Comparison of ENCODE assay signal across 2 cellular contexts in genomic region chr6:30163918-30164654, GRCh38.
TF ChIP-seq lines count a peak whose summit lies in the region.

No MANE protein-coding gene starts in this region.

TF ChIP-seq in SK-N-SH treated with all-trans-retinoic acid at 6 μM for 48 hours, 23 proteins besides CTCF, POLR2A, EP300 and RAD21:
- TF ChIP-seq CSRNP3 (CRISPR knock-in tag; IDR thresholded peaks at IDR 0.05) (no peak), ZNF8 (CRISPR knock-in tag; IDR thresholded peaks at IDR 0.05) (no peak), TCF4 (CRISPR knock-in tag; IDR thresholded peaks at IDR 0.05; ENCODE audit: borderline replicate concordance) (no peak), CREB5 (CRISPR knock-in tag; IDR thresholded peaks at IDR 0.05; ENCODE audit: low read depth) (no peak), ZC3H10 (CRISPR knock-in tag; IDR thresholded peaks at IDR 0.05) (no peak), CSDC2 (CRISPR knock-in tag; IDR thresholded peaks at IDR 0.05) (no peak), TOX (CRISPR knock-in tag; IDR thresholded peaks at IDR 0.05; ENCODE audit: borderline replicate concordance) (no peak), SNAI2 (CRISPR knock-in tag; IDR thresholded peaks at IDR 0.05) (no peak)
- TF ChIP-seq, protein P1, sequence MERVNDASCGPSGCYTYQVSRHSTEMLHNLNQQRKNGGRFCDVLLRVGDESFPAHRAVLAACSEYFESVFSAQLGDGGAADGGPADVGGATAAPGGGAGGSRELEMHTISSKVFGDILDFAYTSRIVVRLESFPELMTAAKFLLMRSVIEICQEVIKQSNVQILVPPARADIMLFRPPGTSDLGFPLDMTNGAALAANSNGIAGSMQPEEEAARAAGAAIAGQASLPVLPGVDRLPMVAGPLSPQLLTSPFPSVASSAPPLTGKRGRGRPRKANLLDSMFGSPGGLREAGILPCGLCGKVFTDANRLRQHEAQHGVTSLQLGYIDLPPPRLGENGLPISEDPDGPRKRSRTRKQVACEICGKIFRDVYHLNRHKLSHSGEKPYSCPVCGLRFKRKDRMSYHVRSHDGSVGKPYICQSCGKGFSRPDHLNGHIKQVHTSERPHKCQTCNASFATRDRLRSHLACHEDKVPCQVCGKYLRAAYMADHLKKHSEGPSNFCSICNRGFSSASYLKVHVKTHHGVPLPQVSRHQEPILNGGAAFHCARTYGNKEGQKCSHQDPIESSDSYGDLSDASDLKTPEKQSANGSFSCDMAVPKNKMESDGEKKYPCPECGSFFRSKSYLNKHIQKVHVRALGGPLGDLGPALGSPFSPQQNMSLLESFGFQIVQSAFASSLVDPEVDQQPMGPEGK (CRISPR knock-in tag; IDR thresholded peaks at IDR 0.05; ENCODE audit: borderline replicate concordance), result no peak
- TF ChIP-seq, protein P2, sequence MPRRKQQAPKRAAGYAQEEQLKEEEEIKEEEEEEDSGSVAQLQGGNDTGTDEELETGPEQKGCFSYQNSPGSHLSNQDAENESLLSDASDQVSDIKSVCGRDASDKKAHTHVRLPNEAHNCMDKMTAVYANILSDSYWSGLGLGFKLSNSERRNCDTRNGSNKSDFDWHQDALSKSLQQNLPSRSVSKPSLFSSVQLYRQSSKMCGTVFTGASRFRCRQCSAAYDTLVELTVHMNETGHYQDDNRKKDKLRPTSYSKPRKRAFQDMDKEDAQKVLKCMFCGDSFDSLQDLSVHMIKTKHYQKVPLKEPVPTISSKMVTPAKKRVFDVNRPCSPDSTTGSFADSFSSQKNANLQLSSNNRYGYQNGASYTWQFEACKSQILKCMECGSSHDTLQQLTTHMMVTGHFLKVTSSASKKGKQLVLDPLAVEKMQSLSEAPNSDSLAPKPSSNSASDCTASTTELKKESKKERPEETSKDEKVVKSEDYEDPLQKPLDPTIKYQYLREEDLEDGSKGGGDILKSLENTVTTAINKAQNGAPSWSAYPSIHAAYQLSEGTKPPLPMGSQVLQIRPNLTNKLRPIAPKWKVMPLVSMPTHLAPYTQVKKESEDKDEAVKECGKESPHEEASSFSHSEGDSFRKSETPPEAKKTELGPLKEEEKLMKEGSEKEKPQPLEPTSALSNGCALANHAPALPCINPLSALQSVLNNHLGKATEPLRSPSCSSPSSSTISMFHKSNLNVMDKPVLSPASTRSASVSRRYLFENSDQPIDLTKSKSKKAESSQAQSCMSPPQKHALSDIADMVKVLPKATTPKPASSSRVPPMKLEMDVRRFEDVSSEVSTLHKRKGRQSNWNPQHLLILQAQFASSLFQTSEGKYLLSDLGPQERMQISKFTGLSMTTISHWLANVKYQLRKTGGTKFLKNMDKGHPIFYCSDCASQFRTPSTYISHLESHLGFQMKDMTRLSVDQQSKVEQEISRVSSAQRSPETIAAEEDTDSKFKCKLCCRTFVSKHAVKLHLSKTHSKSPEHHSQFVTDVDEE (CRISPR knock-in tag; IDR thresholded peaks at IDR 0.05), result no peak

TF ChIP-seq in SK-N-SH, 30 proteins besides CTCF, POLR2A, EP300 and RAD21:
- TF ChIP-seq, protein P3, sequence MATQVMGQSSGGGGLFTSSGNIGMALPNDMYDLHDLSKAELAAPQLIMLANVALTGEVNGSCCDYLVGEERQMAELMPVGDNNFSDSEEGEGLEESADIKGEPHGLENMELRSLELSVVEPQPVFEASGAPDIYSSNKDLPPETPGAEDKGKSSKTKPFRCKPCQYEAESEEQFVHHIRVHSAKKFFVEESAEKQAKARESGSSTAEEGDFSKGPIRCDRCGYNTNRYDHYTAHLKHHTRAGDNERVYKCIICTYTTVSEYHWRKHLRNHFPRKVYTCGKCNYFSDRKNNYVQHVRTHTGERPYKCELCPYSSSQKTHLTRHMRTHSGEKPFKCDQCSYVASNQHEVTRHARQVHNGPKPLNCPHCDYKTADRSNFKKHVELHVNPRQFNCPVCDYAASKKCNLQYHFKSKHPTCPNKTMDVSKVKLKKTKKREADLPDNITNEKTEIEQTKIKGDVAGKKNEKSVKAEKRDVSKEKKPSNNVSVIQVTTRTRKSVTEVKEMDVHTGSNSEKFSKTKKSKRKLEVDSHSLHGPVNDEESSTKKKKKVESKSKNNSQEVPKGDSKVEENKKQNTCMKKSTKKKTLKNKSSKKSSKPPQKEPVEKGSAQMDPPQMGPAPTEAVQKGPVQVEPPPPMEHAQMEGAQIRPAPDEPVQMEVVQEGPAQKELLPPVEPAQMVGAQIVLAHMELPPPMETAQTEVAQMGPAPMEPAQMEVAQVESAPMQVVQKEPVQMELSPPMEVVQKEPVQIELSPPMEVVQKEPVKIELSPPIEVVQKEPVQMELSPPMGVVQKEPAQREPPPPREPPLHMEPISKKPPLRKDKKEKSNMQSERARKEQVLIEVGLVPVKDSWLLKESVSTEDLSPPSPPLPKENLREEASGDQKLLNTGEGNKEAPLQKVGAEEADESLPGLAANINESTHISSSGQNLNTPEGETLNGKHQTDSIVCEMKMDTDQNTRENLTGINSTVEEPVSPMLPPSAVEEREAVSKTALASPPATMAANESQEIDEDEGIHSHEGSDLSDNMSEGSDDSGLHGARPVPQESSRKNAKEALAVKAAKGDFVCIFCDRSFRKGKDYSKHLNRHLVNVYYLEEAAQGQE (IDR thresholded peaks at IDR 0.05; ENCODE audit: low read depth, low read length), result no peak
- TF ChIP-seq USF1 (IDR thresholded peaks at IDR 0.05; ENCODE audit: borderline replicate concordance, low read depth), result no peak
- no peak for TF ChIP-seq JUND (IDR thresholded peaks at IDR 0.05)
- no peak for TF ChIP-seq MEF2A (IDR thresholded peaks at IDR 0.05; ENCODE audit: borderline replicate concordance, low read depth)
- TF ChIP-seq, protein P4, sequence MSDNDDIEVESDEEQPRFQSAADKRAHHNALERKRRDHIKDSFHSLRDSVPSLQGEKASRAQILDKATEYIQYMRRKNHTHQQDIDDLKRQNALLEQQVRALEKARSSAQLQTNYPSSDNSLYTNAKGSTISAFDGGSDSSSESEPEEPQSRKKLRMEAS (IDR thresholded peaks at IDR 0.05; ENCODE audit: low read depth), result no peak
- TF ChIP-seq FOXM1 (IDR thresholded peaks at IDR 0.05; ENCODE audit: low read depth), result no peak
- no peak for TF ChIP-seq TCF12 (IDR thresholded peaks at IDR 0.05)
- no peak for TF ChIP-seq RCOR1 (IDR thresholded peaks at IDR 0.05; ENCODE audit: low read length)
- no peak for TF ChIP-seq MXI1 (IDR thresholded peaks at IDR 0.05; ENCODE audit: low read depth, low read length)
- TF ChIP-seq POLR2AphosphoS5 (IDR thresholded peaks at IDR 0.05; ENCODE audit: low read depth, low read length), result no peak
- TF ChIP-seq SMC3 (IDR thresholded peaks at IDR 0.05; ENCODE audit: low read depth, low read length), result no peak
- no peak for TF ChIP-seq GABPA (IDR thresholded peaks at IDR 0.05; ENCODE audit: low read depth)
- no peak for TF ChIP-seq FOSL2 (IDR thresholded peaks at IDR 0.05; ENCODE audit: borderline replicate concordance, low read depth)
- no peak for TF ChIP-seq RXRA (IDR thresholded peaks at IDR 0.05; ENCODE audit: borderline replicate concordance, low read depth)
- no peak for TF ChIP-seq ELF1 (IDR thresholded peaks at IDR 0.05)
- TF ChIP-seq TAF1 (IDR thresholded peaks at IDR 0.05; ENCODE audit: borderline replicate concordance, low read depth, low read length), result no peak
- no peak for TF ChIP-seq SIN3A (IDR thresholded peaks at IDR 0.05; ENCODE audit: borderline replicate concordance, low read depth, low read length)
